ENCODE assay signal across 1 cellular context in genomic region chr4:107772269-107772668, GRCh38. TPM values are rescaled to one million over a fixed set of nuclear protein-coding genes. Genes with fewer than 3 reads are reported as not detected.
"Had no signal": no experiment of that assay in that cellular context is flagged by ENCODE, and none has a peak within 500 bp of the region (broad histone marks: within the 10 kb centered on the region; RNA-seq: fewer than 3 reads in every experiment).

No MANE protein-coding gene starts in this region.

RNA-seq across cellular contexts. Expression of gene SGMS2, which starts 52.5 kb away (rescaled TPM):
- polyA plus RNA-seq: naive thymus-derived CD4-positive, alpha-beta T cell had no signal
